9 cellular contexts compared by ENCODE assay signal in genomic region chr1:159921700-159922498, GRCh38. TPM values are rescaled to one million over a fixed set of nuclear protein-coding genes. Genes with fewer than 3 reads are reported as not detected.
DNase-seq lines count a peak whose midpoint lies in the region; ATAC-seq, FAIRE-seq and TF ChIP-seq lines count a peak whose summit lies in the region.
"Had no signal": no experiment of that assay in that cellular context is flagged by ENCODE, and none has a peak within 500 bp of the region (broad histone marks: within the 10 kb centered on the region; RNA-seq: fewer than 3 reads in every experiment).

No MANE protein-coding gene starts in this region.

- peak overlapping the region; percentile 99 for H3K9ac ChIP-seq in NT2/D1 (ENCODE audit: insufficient read length, low read depth)

- H3K27me3 ChIP-seq in NT2/D1 (ENCODE audit: insufficient read depth, insufficient read length) (no peaks in the 10 kb centered on the region), ovary (no peaks in the 10 kb centered on the region)

- no peaks in the 10 kb centered on the region for H3K9me3 ChIP-seq in NT2/D1 (ENCODE audit: insufficient read depth, low read length)
- no peaks in the 10 kb centered on the region for H3K9me3 ChIP-seq in ovary

- H3K4me3 ChIP-seq in NT2/D1 (ENCODE audit: insufficient read length, low read depth) (no peak overlapping the region), ovary (no peak overlapping the region)

- TF ChIP-seq POLR2A in ovary (IDR thresholded peaks at IDR 0.05): no peak

- peak overlapping the region; percentile 80 to 94 for H3K27ac ChIP-seq in ovary

- H3K36me3 ChIP-seq in NT2/D1 (ENCODE audit: insufficient read depth, insufficient read length, low read length) (peaks cover 83% of the 10 kb centered on the region), ovary (no peaks in the 10 kb centered on the region)

- peak overlapping the region; percentile 93 for H3K27ac Mint-ChIP-seq in dendritic cell treated with granulocyte-macrophage colony-stimulating factor and Interleukin-4, amounts not matched to agents 40 ng/mL and 50 ng/mL, for 4 days

- H3K4me1 ChIP-seq in NT2/D1 (ENCODE audit: insufficient read depth, insufficient read length) (peaks cover 46% of the 10 kb centered on the region), ovary (ENCODE audit: insufficient read depth) (peaks cover 20% of the 10 kb centered on the region)

- no peaks in the 10 kb centered on the region for H3K27me3 Mint-ChIP-seq in dendritic cell treated with granulocyte-macrophage colony-stimulating factor and Interleukin-4, amounts not matched to agents 40 ng/mL and 50 ng/mL, for 4 days

- no peak for TF ChIP-seq EP300 in ovary (IDR thresholded peaks at IDR 0.05)

- no peak for ATAC-seq in GM21515 (IDR thresholded peaks at IDR 0.05; ENCODE audit: unreplicated experiment)

- H3K36me3 Mint-ChIP-seq in dendritic cell treated with granulocyte-macrophage colony-stimulating factor and Interleukin-4, amounts not matched to agents 40 ng/mL and 50 ng/mL, for 4 days (ENCODE audit: low read depth): peaks cover 72% of the 10 kb centered on the region

- no peak for FAIRE-seq in HTR-8/SVneo (lab: Jason Lieb, UNC)

- no peaks in the 10 kb centered on the region for H3K9me3 Mint-ChIP-seq in dendritic cell treated with granulocyte-macrophage colony-stimulating factor and Interleukin-4, amounts not matched to agents 40 ng/mL and 50 ng/mL, for 4 days
- H3K9me3 Mint-ChIP-seq: neural crest cell had no signal

- TF ChIP-seq CTCF in ovary (IDR thresholded peaks at IDR 0.05): no peak

- peak; percentile 31 for DNase-seq in ELR (ENCODE audit: low read depth)
- no peak for DNase-seq in NT2/D1 (ENCODE audit: low read depth, low spot score)
- peak in 3 of 5 donors; percentile 48 to 59 (median 58) for DNase-seq in ovary
- DNase-seq in LoVo (ENCODE audit: low spot score): no peak
- DNase-seq in HTR-8/SVneo (ENCODE audit: insufficient read length, low spot score): no peak
- no peak for DNase-seq in DMS153 treated with DMSO at 0.1 percent for 48 hours (lab: John Stamatoyannopoulos, UW; ENCODE audit: unreplicated experiment)

- intact Hi-C loops in dendritic cell treated with granulocyte-macrophage colony-stimulating factor and Interleukin-4, amounts not matched to agents 40 ng/mL and 50 ng/mL, for 4 days (cut with micrococcal nuclease): loop anchor here (2.0 kb wide), 1 partner anchor 23 kb away; no protein-coding TSS in a partner anchor
- intact Hi-C loops in ovary (cut with DNase I): loop anchor here in 3 of 4 donors (5.0 to 10.0 kb wide), 3 partner anchors 60 to 1473 kb away; partner anchors contain the start of gene VSIG8 (in 1 of the 3)

- 53 to 62% (median 61%) methylated on average over 18 of the region's 18 CpGs for WGBS in ovary, 3 donors

- H3K4me1 Mint-ChIP-seq in dendritic cell treated with granulocyte-macrophage colony-stimulating factor and Interleukin-4, amounts not matched to agents 40 ng/mL and 50 ng/mL, for 4 days (ENCODE audit: low read depth): peaks cover 75% of the 10 kb centered on the region

- peak overlapping the region; percentile 81 for H3K4me3 Mint-ChIP-seq in dendritic cell treated with granulocyte-macrophage colony-stimulating factor and Interleukin-4, amounts not matched to agents 40 ng/mL and 50 ng/mL, for 4 days

RNA-seq across cellular contexts. Expression of gene TAGLN2, which starts 3.4 kb away (rescaled TPM):
- total RNA-seq in ovary: 100 to 1,000 TPM in 6 of 7 donors, 10 to 100 TPM in 1; 81.8 to 202 (median 149) TPM
- polyA plus RNA-seq in ovary: 100 to 1,000 TPM; 174 to 266 TPM

RNA-seq across cellular contexts. Expression of gene CFAP45, which starts 21.9 kb away (rescaled TPM):
- 10 to 100 TPM in 1 of 7 donors, 1 to 10 TPM in 6; 1.1 to 16.7 (median 1.5) TPM for total RNA-seq in ovary
- polyA plus RNA-seq in ovary: under 1 TPM; 0.30 to 0.50 TPM
- total RNA-seq: neural crest cell had no signal

RNA-seq across cellular contexts. Expression of gene IGSF9, which starts 23.5 kb away (rescaled TPM):
- 10 to 100 TPM in 1 of 7 donors, 1 to 10 TPM in 5, under 1 TPM in 1; 0.83 to 14.0 (median 2.0) TPM for total RNA-seq in ovary
- polyA plus RNA-seq in ovary: under 1 TPM; 0.10 to 0.87 TPM

RNA-seq across cellular contexts. Expression of gene SLAMF9, which starts 32.1 kb away (rescaled TPM):
- not detected for total RNA-seq in ovary
- not detected for polyA plus RNA-seq in ovary
- total RNA-seq: neural crest cell had no signal

RNA-seq across cellular contexts. Expression of gene VSIG8, which starts 59.4 kb away (rescaled TPM):
- under 1 TPM in 5 of 7 donors, not detected in 2; 0.18 to 0.48 (median 0.23) TPM for total RNA-seq in ovary
- under 1 TPM in 1 of 2 donors, not detected in 1; 0.06 TPM for polyA plus RNA-seq in ovary
- total RNA-seq: neural crest cell had no signal

Comparison
In these comparisons a context has a peak if more than half of its experiments do, and no peak if none do; other contexts are left out.
1. DNase-seq: peak in ELR (single experiment) and ovary (3 of 5); none in NT2/D1 (single experiment), LoVo (single experiment), HTR-8/SVneo (single experiment) and DMS153 treated with DMSO at 0.1 percent for 48 hours (single experiment).